In the genomic region with DNA sequence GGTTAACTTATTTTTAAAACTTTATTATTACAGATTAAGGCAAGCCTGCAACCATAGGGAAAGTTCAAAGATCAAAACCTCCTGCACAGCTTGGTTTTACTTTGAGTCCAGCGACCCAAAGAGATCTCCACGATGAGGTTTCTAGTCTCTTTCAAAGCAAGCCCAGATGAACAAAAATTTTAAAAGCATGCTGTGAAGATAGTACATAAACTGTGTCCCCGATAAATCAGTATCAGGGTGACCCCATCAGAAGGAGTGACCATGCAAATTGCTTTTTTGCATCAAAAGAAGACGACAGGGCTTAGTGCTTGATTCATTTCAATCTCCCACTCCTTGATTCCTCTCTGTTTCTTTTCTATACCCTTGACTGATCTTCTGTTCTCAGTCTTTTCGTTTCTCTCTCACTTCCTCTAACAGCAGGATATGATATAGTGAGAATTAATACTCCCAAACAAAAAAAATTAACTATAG, we compare ENCODE assay signal across 9 cellular contexts. TPM values are rescaled to one million over a fixed set of nuclear protein-coding genes. Genes with fewer than 3 reads are reported as not detected.
DNase-seq lines count a peak whose midpoint lies in the region; ATAC-seq, FAIRE-seq and TF ChIP-seq lines count a peak whose summit lies in the region.
"Had no signal": no experiment of that assay in that cellular context is flagged by ENCODE, and none has a peak within 500 bp of the region (broad histone marks: within the 10 kb centered on the region; RNA-seq: fewer than 3 reads in every experiment).

No MANE protein-coding gene starts in this region.

- no peaks in the 10 kb centered on the region for H3K36me3 Mint-ChIP-seq in memory B cell

- H3K27me3 ChIP-seq in prostate gland (replicated peaks; ENCODE audit: insufficient read depth) = no peaks in the 10 kb centered on the region
- H3K27me3 ChIP-seq: vagina had no signal

- H3K4me1 ChIP-seq in prostate gland (replicated peaks) = no peaks in the 10 kb centered on the region

- no peaks in the 10 kb centered on the region for H3K36me3 ChIP-seq in prostate gland
- H3K36me3 ChIP-seq: vagina had no signal

- FAIRE-seq in GM12892 (lab: Jason Lieb, UNC) = peak; percentile 98

- H3K4me3 ChIP-seq in prostate gland = no peak overlapping the region
- H3K4me3 ChIP-seq: vagina had no signal

- DNase-seq in GM12892 (ENCODE audit: insufficient read length) = no peak
- no peak for DNase-seq in memory B cell (ENCODE audit: low spot score in 2 of 2)
- no peak for DNase-seq in effector CD8-positive, alpha-beta T cell (lab: John Stamatoyannopoulos, UW)
- no peak for DNase-seq in HuH-7.5 (ENCODE audit: low spot score)
- DNase-seq in NCI-H2081 treated with DMSO at 0.1 percent for 48 hours (lab: John Stamatoyannopoulos, UW) = no peak
- DNase-seq in prostate gland (ENCODE audit: low spot score) = no peak

- TF ChIP-seq CTCF in prostate gland (IDR thresholded peaks at IDR 0.05) = no peak

- WGBS in prostate gland = 42% methylated on average over 5 of the region's 5 CpGs

- no peaks in the 10 kb centered on the region for H3K9me3 ChIP-seq in prostate gland
- H3K9me3 ChIP-seq: vagina had no signal

- intact Hi-C loops in prostate gland (cut with DNase I) = loop anchor here (10.0 kb wide), 1 partner anchor 253 kb away; no protein-coding TSS in a partner anchor

- H3K27ac Mint-ChIP-seq in memory B cell = peak overlapping the region; percentile 91

- peaks cover 47% of the 10 kb centered on the region for H3K4me1 Mint-ChIP-seq in memory B cell

- no peak; the same call in 1 of the 2 replicates for TF ChIP-seq POLR2A in GM12892 (IDR thresholded peaks at IDR 0.05; ENCODE audit: low read depth, low read length)
- TF ChIP-seq POLR2A in prostate gland (IDR thresholded peaks at IDR 0.05) = no peak

- H3K4me3 Mint-ChIP-seq in memory B cell = peak overlapping the region; percentile 86

- no peaks in the 10 kb centered on the region for H3K9me3 Mint-ChIP-seq in memory B cell

- ATAC-seq in GM21381 (IDR thresholded peaks at IDR 0.05; ENCODE audit: unreplicated experiment) = peak; percentile 70
- peak; percentile 66 for ATAC-seq in HG03520 (IDR thresholded peaks at IDR 0.05; ENCODE audit: unreplicated experiment)
- ATAC-seq in memory B cell (ENCODE audit: low read depth) = peak; percentile 82

- no peak overlapping the region for H3K27ac ChIP-seq in prostate gland
- H3K27ac ChIP-seq: vagina had no signal

- H3K27me3 Mint-ChIP-seq in memory B cell = no peaks in the 10 kb centered on the region

RNA-seq across cellular contexts. Expression of gene DNTT, which starts 16.0 kb away (rescaled TPM):
- polyA plus RNA-seq in GM12892 (2012; ENCODE audit: missing spikeins) = not detected
- total RNA-seq in prostate gland = not detected
- total RNA-seq: vagina had no signal

RNA-seq across cellular contexts. Expression of gene BLNK, which starts 16.8 kb away (rescaled TPM):
- 106 TPM for polyA plus RNA-seq in GM12892 (2012; ENCODE audit: missing spikeins)
- total RNA-seq in prostate gland = 1 to 10 TPM; 4.8 to 8.2 TPM
